8 cellular contexts compared by ENCODE assay signal in genomic region chr20:17611540-17612286, GRCh38. TPM values are rescaled to one million over a fixed set of nuclear protein-coding genes. Genes with fewer than 3 reads are reported as not detected.
DNase-seq lines count a peak whose midpoint lies in the region; ATAC-seq, FAIRE-seq and TF ChIP-seq lines count a peak whose summit lies in the region.

No MANE protein-coding gene starts in this region.

- H3K4me3 ChIP-seq in K562 (no peak overlapping the region), lower leg skin (ENCODE audit: low read depth, poor library complexity, severe bottlenecking) (no peak overlapping the region)

- H3K36me3 ChIP-seq in K562 (ENCODE audit: control insufficient read depth, insufficient read depth, low read length): peaks cover 19% of the 10 kb centered on the region; the same call in 1 of the 3 replicates

- TF ChIP-seq EP300 in K562 (IDR thresholded peaks at IDR 0.05; ENCODE audit: low read length): no peak

- H3K4me1 Mint-ChIP-seq in activated naive CD4-positive, alpha-beta T cell treated with anti-CD3 and anti-CD28 coated beads for 36 hours (ENCODE audit: low read depth): peaks cover 34% of the 10 kb centered on the region

- H3K36me3 Mint-ChIP-seq in activated naive CD4-positive, alpha-beta T cell treated with anti-CD3 and anti-CD28 coated beads for 36 hours (ENCODE audit: low read depth): peaks cover 10% of the 10 kb centered on the region

- in situ Hi-C loops in K562 (cut with MboI): loop anchor here (5.0 kb wide), 1 partner anchor 69 kb away; no protein-coding TSS in a partner anchor

- no peaks in the 10 kb centered on the region for H3K27me3 Mint-ChIP-seq in activated naive CD4-positive, alpha-beta T cell treated with anti-CD3 and anti-CD28 coated beads for 36 hours (ENCODE audit: low read depth)

- TF ChIP-seq POLR2A in K562 (conservative IDR thresholded peaks at IDR 0.05) (no peak), lower leg skin (IDR thresholded peaks at IDR 0.05) (no peak)

- CTCF ChIA-PET in activated naive CD4-positive, alpha-beta T cell treated with anti-CD3 and anti-CD28 coated beads for 36 hours (lab: Charles Lee): interaction anchor here (1.3 kb wide), 1 partner anchor 29 kb away, joined by 3 read pairs; no protein-coding TSS in a partner anchor
- CTCF ChIA-PET in K562 (lab: Yijun Ruan, JAX; ENCODE audit: low intra/inter-chr PET ratio): no interaction called here

- no peak overlapping the region for H2AFZ ChIP-seq in K562 (ENCODE audit: low read depth, low read length)

- WGBS in K562 (ENCODE audit: insufficient coverage, low coverage, missing lambda C conversion rate): 74% methylated on average over 12 of the region's 26 CpGs
- 57 to 64% methylated on average over 21 to 24 of the region's 26 CpGs for WGBS in lower leg skin, 2 donors

- H3K27ac ChIP-seq in K562 (ENCODE audit: extremely low read depth, low read depth, low read length): no peak overlapping the region

- H3K9me3 Mint-ChIP-seq in activated naive CD4-positive, alpha-beta T cell treated with anti-CD3 and anti-CD28 coated beads for 36 hours: no peaks in the 10 kb centered on the region

- no peak for DNase-seq in activated naive CD4-positive, alpha-beta T cell treated with anti-CD3 and anti-CD28 coated beads for 36 hours
- DNase-seq in activated naive CD4-positive, alpha-beta T cell (lab: John Stamatoyannopoulos, UW): no peak
- DNase-seq in K562 (ENCODE audit: extremely low read depth in 1 of 4, low spot score in 3 of 4) (peak in 1 of 4 experiments; percentile 22), lower leg skin (ENCODE audit: low spot score in 2 of 2) (peak; percentile 18 to 87), DMS79 treated with DMSO at 0.1 percent for 48 hours (lab: John Stamatoyannopoulos, UW) (no peak)
- DNase-seq in activated effector memory CD4-positive, alpha-beta T cell treated with anti-CD3 and anti-CD28 coated beads, Interleukin-2, amount 50 U/mL, for 16 hours: no peak

- POLR2A ChIA-PET in K562 (lab: Yijun Ruan, JAX): no interaction called here

- no peak; the same call in 2 of the 3 replicates for ATAC-seq in K562
- no peak for ATAC-seq in HG02870 (IDR thresholded peaks at IDR 0.05; ENCODE audit: unreplicated experiment)
- ATAC-seq in HG03175 (IDR thresholded peaks at IDR 0.05; ENCODE audit: unreplicated experiment): no peak

- no peak overlapping the region for H3K9ac ChIP-seq in K562 (ENCODE audit: insufficient read depth in 1 of 2, low read depth in 2 of 2, low read length in 2 of 2)

- TF ChIP-seq CTCF in K562 (IDR thresholded peaks at IDR 0.05 in 2 of 3, conservative IDR thresholded peaks at IDR 0.05 in 1 of 3; ENCODE audit: insufficient read depth in 2 of 3, low read depth in 1 of 3, low read length in 3 of 3) (peak; percentile 26 to 62 (median 38); a peak in 3 of 6 replicates), lower leg skin (IDR thresholded peaks at IDR 0.05) (no peak)

- no peaks in the 10 kb centered on the region; the same call in 1 of the 2 replicates for H4K20me1 ChIP-seq in K562 (replicated peaks; ENCODE audit: control insufficient read depth, insufficient read depth, low read length)

- peak overlapping the region; percentile 38 for H3K4me3 Mint-ChIP-seq in activated naive CD4-positive, alpha-beta T cell treated with anti-CD3 and anti-CD28 coated beads for 36 hours

- H3K79me2 ChIP-seq in K562 (ENCODE audit: control insufficient read depth, insufficient read depth, low read length): no peaks in the 10 kb centered on the region

- peak in 1 of 2 experiments; percentile 39; a peak in 2 of 4 replicates for TF ChIP-seq RAD21 in K562 (CRISPR knock-in tag; conservative IDR thresholded peaks at IDR 0.05 in 1 of 2, IDR thresholded peaks at IDR 0.05 in 1 of 2)

- H3K4me2 ChIP-seq in K562 (ENCODE audit: insufficient read depth, low read length): no peak overlapping the region

- H3K4me1 ChIP-seq in K562 (replicated peaks in 1 of 2; ENCODE audit: control insufficient read depth in 2 of 2, insufficient read depth in 2 of 2, low read length in 2 of 2): peaks cover 0 to 24% of the 10 kb centered on the region in 2 experiments; a peak in 2 of 5 replicates

- intact Hi-C loops in activated naive CD4-positive, alpha-beta T cell treated with anti-CD3 and anti-CD28 coated beads for 36 hours (cut with micrococcal nuclease): loop anchor here (5.0 kb wide), 1 partner anchor 356 kb away; the partner anchor contains the start of genes MGME1 and SNX5
- intact Hi-C loops in K562 (cut with micrococcal nuclease) (no loop called here), lower leg skin (cut with DNase I; ENCODE audit: low total_unique reads) (no loop called here)

- H3K27ac Mint-ChIP-seq in activated naive CD4-positive, alpha-beta T cell treated with anti-CD3 and anti-CD28 coated beads for 36 hours: peak overlapping the region; percentile 82

- BruUV-seq in K562 (replicated peaks; lab: Mats Ljungman, UMichigan): no TSS peak

- no peaks in the 10 kb centered on the region for H3K9me3 ChIP-seq in K562 (replicated peaks; ENCODE audit: control insufficient read depth, insufficient read depth, low read depth, low read length)

- no peak for FAIRE-seq in K562 (lab: Jason Lieb, UNC)

- no peaks in the 10 kb centered on the region for H3K9me1 ChIP-seq in K562 (ENCODE audit: control insufficient read depth, insufficient read depth, low read length)

- no peaks in the 10 kb centered on the region for H3K27me3 ChIP-seq in K562 (ENCODE audit: control insufficient read depth in 2 of 2, insufficient read depth in 2 of 2, low read length in 2 of 2)

TF ChIP-seq in K562, 482 proteins besides CTCF, POLR2A, EP300 and RAD21:
- TF ChIP-seq ZNF778 (CRISPR knock-in tag; IDR thresholded peaks at IDR 0.05): no peak
- TF ChIP-seq RBM22 (IDR thresholded peaks at IDR 0.05; ENCODE audit: low read depth, low read length, poor library complexity, severe bottlenecking): peak; percentile 74
- peak; percentile 55 for TF ChIP-seq POLR2G (IDR thresholded peaks at IDR 0.05; ENCODE audit: low read depth, low read length)
- TF ChIP-seq VEZF1 (CRISPR knock-in tag; IDR thresholded peaks at IDR 0.05): no peak

RNA-seq across cellular contexts. Expression of gene DSTN, which starts 41.8 kb away (rescaled TPM):
- 10 to 100 TPM; 68.9 to 69.7 TPM for total RNA-seq in activated naive CD4-positive, alpha-beta T cell treated with anti-CD3 and anti-CD28 coated beads for 36 hours
- total RNA-seq in K562 (2011; cell fraction: chromatin; rRNA removed; ENCODE audit: low replicate concordance): 1.8 and 4.2 TPM in 2 replicates
- total RNA-seq in K562 (2011; cell fraction: nucleolus; rRNA removed): 1.3 and 2.0 TPM in 2 replicates
- total RNA-seq in K562 (2011; cell fraction: nucleoplasm; rRNA removed): 3.9 and 5.3 TPM in 2 replicates
- total RNA-seq in K562 (2014; rRNA removed): 47.7 and 51.8 TPM in 2 replicates
- 61.0 and 63.1 TPM in 2 replicates for total RNA-seq in K562 (2014; rRNA removed; fragmentation: Illumina TruSeq; extraction: Trizol)
- total RNA-seq in K562 (2015; rRNA removed; fragmentation: Illumina TruSeq; extraction: Trizol): 62.3 and 63.1 TPM in 2 replicates
- 68.2 and 77.6 TPM in 2 replicates for total RNA-seq in K562 (2021)
- polyA plus RNA-seq in K562 (2011; rRNA removed): 25.7 and 38.1 TPM in 2 replicates
- 4.8 and 16.4 TPM in 2 replicates for polyA plus RNA-seq in K562 (2011; cell fraction: cytosol; rRNA removed)
- polyA plus RNA-seq in K562 (2011; cell fraction: nucleus; rRNA removed): 4.9 and 14.9 TPM in 2 replicates
- 86.2 and 126 TPM in 2 replicates for polyA plus RNA-seq in K562 (2012)
- polyA plus RNA-seq in K562 (2014; fragmentation: Illumina TruSeq; extraction: Trizol): 87.6 and 88.3 TPM in 2 replicates
- 10 to 100 TPM; 37.5 to 47.7 TPM for polyA plus RNA-seq in K562 (2014; fragmentation: Nextera tagmentation; extraction: Ambion mirVana)
- polyA plus RNA-seq in K562 (2014; rRNA removed): 47.9 and 64.3 TPM in 2 replicates
- polyA minus RNA-seq in K562 (2011; rRNA and poly(A)+ RNA removed): 8.1 and 20.3 TPM in 2 replicates
- polyA minus RNA-seq in K562 (2011; cell fraction: cytosol; rRNA and poly(A)+ RNA removed): 14.6 and 17.2 TPM in 2 replicates
- polyA minus RNA-seq in K562 (2011; cell fraction: nucleus; rRNA and poly(A)+ RNA removed): 1.1 and 3.7 TPM in 2 replicates
- total RNA-seq in lower leg skin: 100 to 1,000 TPM; 237 to 335 (median 290) TPM

Comparison
In these comparisons a context has a peak if more than half of its experiments do, and no peak if none do; other contexts are left out.
1. DNase-seq: peak in lower leg skin (2 of 2); none in activated naive CD4-positive, alpha-beta T cell treated with anti-CD3 and anti-CD28 coated beads for 36 hours (single experiment), activated naive CD4-positive, alpha-beta T cell (0 of 4), activated effector memory CD4-positive, alpha-beta T cell treated with anti-CD3 and anti-CD28 coated beads, Interleukin-2, amount 50 U/mL, for 16 hours (single experiment) and DMS79 treated with DMSO at 0.1 percent for 48 hours (single experiment).
2. CTCF ChIP-seq: peak in K562 (3 of 3); none in lower leg skin (0 of 3).